11 cellular contexts compared by ENCODE assay signal in genomic region chr17:511001-511690, GRCh38.
A peak's percentile ranks its signal among the peaks of the same experiment; 100 is the strongest.
DNase-seq lines count a peak whose midpoint lies in the region; ATAC-seq, FAIRE-seq and TF ChIP-seq lines count a peak whose summit lies in the region.
"Had no signal": no experiment of that assay in that cellular context is flagged by ENCODE, and none has a peak within 500 bp of the region (broad histone marks: within the 10 kb centered on the region; RNA-seq: fewer than 3 reads in every experiment).

No MANE protein-coding gene starts in this region.

- H2AFZ ChIP-seq in mesenchymal stem cell (ENCODE audit: low read depth, low read length): no peak overlapping the region

- H3K27me3 ChIP-seq in mesenchymal stem cell (ENCODE audit: control insufficient read depth in 1 of 2, insufficient read depth in 1 of 2, low read length in 2 of 2): peaks cover 3 to 11% of the 10 kb centered on the region in 2 experiments

- intact Hi-C loops in Calu3 (cut with micrococcal nuclease; ENCODE audit: unreplicated experiment): no loop called here
- intact Hi-C loops in kidney (cut with DNase I): no loop called here

- BruUV-seq in Calu3 (replicated peaks; lab: Mats Ljungman, UMichigan): no TSS peak

- H3K27ac Mint-ChIP-seq in HFFc6 (peak overlapping the region; percentile 88), chondrocyte (ENCODE audit: unreplicated experiment) (peak overlapping the region; percentile 60), Calu3 (ENCODE audit: unreplicated experiment) (no peak overlapping the region)
- H3K27ac Mint-ChIP-seq in activated naive CD4-positive, alpha-beta T cell treated with anti-CD3 and anti-CD28 coated beads, Interleukin-2, amount 50 U/mL, for 72 hours: no peak overlapping the region
- H3K27ac Mint-ChIP-seq: natural killer cell treated with Interleukin-12 subunit alpha and Interleukin-12 subunit beta and Interleukin-15 and Interleukin-18, amount 100 ng/mL, for 72 hours had no signal

- H3K9ac ChIP-seq in mesenchymal stem cell (ENCODE audit: low read length) (peak overlapping the region; percentile 81), kidney (ENCODE audit: low read length in 2 of 2) (no peak overlapping the region)

- H3K27ac ChIP-seq in mesenchymal stem cell (ENCODE audit: low read length, poor library complexity, severe bottlenecking) (no peak overlapping the region), temporal lobe (ENCODE audit: low read depth, low read length) (peak overlapping the region; percentile 44), kidney (ENCODE audit: low read depth in 2 of 2, low read length in 2 of 2) (no peak overlapping the region)

- H4K8ac ChIP-seq in mesenchymal stem cell (ENCODE audit: low read length): no peak overlapping the region

- no peak overlapping the region for H2BK120ac ChIP-seq in mesenchymal stem cell (ENCODE audit: low read depth, low read length)

- H4K91ac ChIP-seq in mesenchymal stem cell (ENCODE audit: low read length): no peak overlapping the region

- CTCF ChIA-PET in Calu3 (lab: Charles Lee): no interaction called here

- H3K4ac ChIP-seq in mesenchymal stem cell (ENCODE audit: low read depth in 1 of 2, low read length in 2 of 2): no peak overlapping the region

- ATAC-seq in activated naive CD4-positive, alpha-beta T cell treated with anti-CD3 and anti-CD28 coated beads, Interleukin-2, amount 50 U/mL, for 72 hours: no peak
- ATAC-seq: natural killer cell treated with Interleukin-12 subunit alpha and Interleukin-12 subunit beta and Interleukin-15 and Interleukin-18, amount 100 ng/mL, for 72 hours had no signal

- H2BK5ac ChIP-seq in mesenchymal stem cell (ENCODE audit: low read depth, low read length, poor library complexity, severe bottlenecking): no peak overlapping the region

- H3K9me3 ChIP-seq in mesenchymal stem cell (ENCODE audit: control insufficient read depth, low read length): no peaks in the 10 kb centered on the region
- H3K9me3 ChIP-seq in kidney (ENCODE audit: control insufficient read depth in 1 of 2, low read length in 2 of 2): no peaks in the 10 kb centered on the region

- H3K36me3 Mint-ChIP-seq in HFFc6 (ENCODE audit: low read depth) (peaks cover 16% of the 10 kb centered on the region), chondrocyte (ENCODE audit: low read depth) (no peaks in the 10 kb centered on the region), Calu3 (ENCODE audit: insufficient read depth, unreplicated experiment) (peaks cover 17% of the 10 kb centered on the region)
- H3K36me3 Mint-ChIP-seq in activated naive CD4-positive, alpha-beta T cell treated with anti-CD3 and anti-CD28 coated beads, Interleukin-2, amount 50 U/mL, for 72 hours: no peaks in the 10 kb centered on the region
- H3K36me3 Mint-ChIP-seq: natural killer cell treated with Interleukin-12 subunit alpha and Interleukin-12 subunit beta and Interleukin-15 and Interleukin-18, amount 100 ng/mL, for 72 hours had no signal

- 0% methylated on average over 1 of the region's 5 CpGs for WGBS in mesenchymal stem cell

- no peak overlapping the region for H3K14ac ChIP-seq in mesenchymal stem cell (ENCODE audit: low read length in 2 of 2)

- H3K4me3 ChIP-seq in mesenchymal stem cell (ENCODE audit: insufficient read depth in 1 of 2, low read depth in 1 of 2, low read length in 2 of 2): peak overlapping the region in 1 of 2 experiments; percentile 67
- no peak overlapping the region for H3K4me3 ChIP-seq in kidney (ENCODE audit: low read length in 2 of 2)

- DNase-seq in HFFc6 (peak; percentile 85), chondrocyte (ENCODE audit: low spot score) (no peak), mesenchymal stem cell (peak; percentile 69), Calu3 (no peak), kidney (no peak)
- DNase-seq in activated naive CD4-positive, alpha-beta T cell treated with anti-CD3 and anti-CD28 coated beads, Interleukin-2, amount 50 U/mL, for 72 hours (ENCODE audit: low spot score in 2 of 2): no peak
- DNase-seq: NCI-H1694 treated with DMSO at 0.1 percent for 48 hours, T-helper 2 cell had no signal

- H3K36me3 ChIP-seq in mesenchymal stem cell (ENCODE audit: control insufficient read depth in 1 of 2, insufficient read depth in 2 of 2, low read depth in 1 of 2, low read length in 2 of 2) (no peaks in the 10 kb centered on the region), kidney (ENCODE audit: control insufficient read depth in 1 of 2, insufficient read depth in 2 of 2, low read length in 2 of 2) (no peaks in the 10 kb centered on the region)

- no peak overlapping the region for H2AK5ac ChIP-seq in mesenchymal stem cell (ENCODE audit: low read length, severe bottlenecking)

- peak overlapping the region in 1 of 2 experiments; percentile 70 for H3K18ac ChIP-seq in mesenchymal stem cell (ENCODE audit: low read depth in 1 of 2, low read length in 2 of 2)

- H2BK12ac ChIP-seq in mesenchymal stem cell (ENCODE audit: low read length in 2 of 2): peak overlapping the region in 1 of 2 experiments; percentile 39

- H3K4me2 ChIP-seq in mesenchymal stem cell (ENCODE audit: low read length, poor library complexity, severe bottlenecking): no peak overlapping the region

- H3K79me1 ChIP-seq in mesenchymal stem cell (replicated peaks; ENCODE audit: low read length, poor library complexity, severe bottlenecking): no peaks in the 10 kb centered on the region

- H3K27me3 Mint-ChIP-seq in HFFc6 (ENCODE audit: insufficient read depth) (peaks cover 8% of the 10 kb centered on the region), chondrocyte (ENCODE audit: low read depth) (no peaks in the 10 kb centered on the region), Calu3 (ENCODE audit: unreplicated experiment) (no peaks in the 10 kb centered on the region)
- H3K27me3 Mint-ChIP-seq: natural killer cell treated with Interleukin-12 subunit alpha and Interleukin-12 subunit beta and Interleukin-15 and Interleukin-18, amount 100 ng/mL, for 72 hours had no signal

- FAIRE-seq in kidney (lab: Jason Lieb, UNC): no peak
- FAIRE-seq: islet of Langerhans had no signal

- peak overlapping the region; percentile 90 for H3K4me3 Mint-ChIP-seq in HFFc6
- no peak overlapping the region for H3K4me3 Mint-ChIP-seq in chondrocyte (ENCODE audit: unreplicated experiment)
- no peak overlapping the region for H3K4me3 Mint-ChIP-seq in Calu3 (ENCODE audit: low read depth, unreplicated experiment)
- H3K4me3 Mint-ChIP-seq: natural killer cell treated with Interleukin-12 subunit alpha and Interleukin-12 subunit beta and Interleukin-15 and Interleukin-18, amount 100 ng/mL, for 72 hours had no signal

- H3K4me1 ChIP-seq in mesenchymal stem cell (ENCODE audit: control insufficient read depth, insufficient read depth, low read depth, low read length) (peaks cover 7% of the 10 kb centered on the region), kidney (ENCODE audit: control insufficient read depth in 1 of 2, insufficient read depth in 1 of 2, low read depth in 1 of 2, low read length in 2 of 2) (peaks cover 0 to 7% of the 10 kb centered on the region in 2 donors)

- H3K4me1 Mint-ChIP-seq in HFFc6 (ENCODE audit: low read depth) (peaks cover 50% of the 10 kb centered on the region), chondrocyte (ENCODE audit: low read depth) (peaks cover 26% of the 10 kb centered on the region), Calu3 (ENCODE audit: low read depth, unreplicated experiment) (no peaks in the 10 kb centered on the region)

- H2BK15ac ChIP-seq in mesenchymal stem cell (ENCODE audit: low read depth, poor library complexity, severe bottlenecking): no peak overlapping the region

- peak; percentile 22; the same call in 1 of the 2 replicates for TF ChIP-seq CTCF in HFFc6 (IDR thresholded peaks at IDR 0.05)
- TF ChIP-seq CTCF in chondrocyte (IDR thresholded peaks at IDR 0.05): no peak
- no peak for TF ChIP-seq CTCF in Calu3 (IDR thresholded peaks at IDR 0.05; ENCODE audit: unreplicated experiment)
- no peak for TF ChIP-seq CTCF in kidney (IDR thresholded peaks at IDR 0.05; ENCODE audit: borderline replicate concordance, extremely low read depth, insufficient read depth)

- H3K23ac ChIP-seq in mesenchymal stem cell (ENCODE audit: low read length in 2 of 2): no peak overlapping the region

- H3K9me3 Mint-ChIP-seq in HFFc6 (peaks cover 14% of the 10 kb centered on the region), chondrocyte (ENCODE audit: low read depth) (peaks cover 9% of the 10 kb centered on the region), Calu3 (ENCODE audit: low read depth, unreplicated experiment) (peaks cover 7% of the 10 kb centered on the region)
- no peaks in the 10 kb centered on the region for H3K9me3 Mint-ChIP-seq in activated naive CD4-positive, alpha-beta T cell treated with anti-CD3 and anti-CD28 coated beads, Interleukin-2, amount 50 U/mL, for 72 hours

Comparison
In these comparisons a context has a peak if more than half of its experiments do, and no peak if none do; other contexts are left out.
1. DNase-seq: peak in HFFc6 (single experiment) and mesenchymal stem cell (single experiment); none in chondrocyte (single experiment), activated naive CD4-positive, alpha-beta T cell treated with anti-CD3 and anti-CD28 coated beads, Interleukin-2, amount 50 U/mL, for 72 hours (0 of 2), Calu3 (single experiment) and kidney (single experiment).
2. H3K27ac Mint-ChIP-seq: peak in HFFc6 (single experiment) and chondrocyte (single experiment); none in activated naive CD4-positive, alpha-beta T cell treated with anti-CD3 and anti-CD28 coated beads, Interleukin-2, amount 50 U/mL, for 72 hours (0 of 2) and Calu3 (single experiment).